Comparison of ENCODE assay signal across 25 cellular contexts in genomic region chr5:117189772-117190171, GRCh38.
"Had no signal": no experiment of that assay in that cellular context is flagged by ENCODE, and none has a peak within 500 bp of the region (broad histone marks: within the 10 kb centered on the region; RNA-seq: fewer than 3 reads in every experiment).

No MANE protein-coding gene starts in this region.

- H3K9me3 ChIP-seq: colonic mucosa, gastroesophageal sphincter, heart left ventricle, lower lobe of right lung, mucosa of descending colon had no signal

- H3K27me3 Mint-ChIP-seq: naive B cell; naive thymus-derived CD8-positive, alpha-beta T cell had no signal

- H3K4me1 ChIP-seq: colonic mucosa, esophagus muscularis mucosa, foreskin keratinocyte, gastroesophageal sphincter, heart left ventricle, left lung, lower lobe of right lung had no signal

- H3K27ac ChIP-seq: colonic mucosa, esophagus muscularis mucosa, foreskin keratinocyte, gastroesophageal sphincter, heart left ventricle, hepatocyte, left lung, lower lobe of right lung had no signal

- H3K27me3 ChIP-seq: colonic mucosa, dorsolateral prefrontal cortex, esophagus muscularis mucosa, foreskin keratinocyte, gastroesophageal sphincter, heart left ventricle, hepatocyte, left lung had no signal

- H3K36me3 Mint-ChIP-seq: immature natural killer cell; mesothelial cell of epicardium; naive B cell; naive thymus-derived CD8-positive, alpha-beta T cell had no signal

- ATAC-seq: foreskin keratinocyte; gastroesophageal sphincter; heart left ventricle; left colon; left lung; left ventricle myocardium superior; lower lobe of right lung; mucosa of descending colon; naive thymus-derived CD8-positive, alpha-beta T cell had no signal

- H3K27ac Mint-ChIP-seq: immature natural killer cell; mesothelial cell of epicardium; naive thymus-derived CD8-positive, alpha-beta T cell had no signal

- H3K4me3 Mint-ChIP-seq: immature natural killer cell; mesothelial cell of epicardium; naive B cell; naive thymus-derived CD8-positive, alpha-beta T cell had no signal

- H3K36me3 ChIP-seq: colonic mucosa, esophagus muscularis mucosa, gastroesophageal sphincter, heart left ventricle, left lung, lower lobe of right lung had no signal

- H3K4me3 ChIP-seq: colonic mucosa, dorsolateral prefrontal cortex, esophagus muscularis mucosa, gastroesophageal sphincter, heart left ventricle, hepatocyte, left lung, lower lobe of right lung, mucosa of descending colon had no signal

- H3K4me1 Mint-ChIP-seq: immature natural killer cell; naive B cell; naive thymus-derived CD8-positive, alpha-beta T cell had no signal

- DNase-seq: colonic mucosa; cortex of kidney; dermis blood vessel endothelial cell; dorsolateral prefrontal cortex; effector CD4-positive, alpha-beta T cell; effector memory CD4-positive, alpha-beta T cell; foreskin keratinocyte; heart left ventricle; hypothalamus; immature natural killer cell; islet precursor cell; kidney; kidney glomerular epithelial cell; left colon; left lung; left ventricle myocardium superior; lower lobe of right lung; mesenchymal stem cell; mucosa of descending colon; naive B cell; naive thymus-derived CD8-positive, alpha-beta T cell had no signal
